10 cellular contexts compared by ENCODE assay signal in the genomic region with DNA sequence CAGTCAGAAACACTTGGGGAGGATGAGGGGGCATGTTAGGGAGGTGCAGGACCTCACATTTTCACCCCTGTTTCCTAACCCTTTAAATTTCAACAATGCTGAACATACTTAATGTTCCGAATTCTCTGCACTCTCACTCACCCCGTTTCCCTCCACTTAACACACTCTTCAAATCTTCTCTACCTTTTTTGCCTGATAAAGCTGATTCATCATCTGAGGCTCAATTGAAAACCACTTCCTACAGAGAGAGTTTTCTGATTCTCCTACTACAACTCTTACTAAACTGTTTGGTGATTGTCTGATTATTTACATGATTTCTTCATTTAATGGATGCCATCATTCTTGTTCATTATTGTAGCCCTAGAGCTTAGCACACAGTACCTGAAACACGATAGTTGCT.
"Had no signal": no experiment of that assay in that cellular context is flagged by ENCODE, and none has a peak within 500 bp of the region (broad histone marks: within the 10 kb centered on the region; RNA-seq: fewer than 3 reads in every experiment).

No MANE protein-coding gene starts in this region.

- H3K9me3 Mint-ChIP-seq: HFFc6 had no signal

- H3K4me1 Mint-ChIP-seq: IgD-negative memory B cell had no signal

- H3K4me3 ChIP-seq: GM23248, HAP-1 had no signal

- H3K36me3 ChIP-seq: HAP-1 had no signal

- H3K27ac Mint-ChIP-seq: HFFc6, IgD-negative memory B cell had no signal

- H3K27ac ChIP-seq: GM23248, HL-60 had no signal

- FAIRE-seq: HepG2 had no signal

- H3K9ac ChIP-seq: GM23248 had no signal

- DNase-seq: GM23248, GOT3, H7, HFFc6, KG1 had no signal

- ATAC-seq: HCT116, HepG2 had no signal

- H3K9me3 ChIP-seq: HAP-1 had no signal

- H2AFZ ChIP-seq: GM23248 had no signal

- H3K4me3 Mint-ChIP-seq: HFFc6, IgD-negative memory B cell had no signal

- H3K36me3 Mint-ChIP-seq: IgD-negative memory B cell had no signal
